ENCODE assay signal across 11 cellular contexts in the genomic region with DNA sequence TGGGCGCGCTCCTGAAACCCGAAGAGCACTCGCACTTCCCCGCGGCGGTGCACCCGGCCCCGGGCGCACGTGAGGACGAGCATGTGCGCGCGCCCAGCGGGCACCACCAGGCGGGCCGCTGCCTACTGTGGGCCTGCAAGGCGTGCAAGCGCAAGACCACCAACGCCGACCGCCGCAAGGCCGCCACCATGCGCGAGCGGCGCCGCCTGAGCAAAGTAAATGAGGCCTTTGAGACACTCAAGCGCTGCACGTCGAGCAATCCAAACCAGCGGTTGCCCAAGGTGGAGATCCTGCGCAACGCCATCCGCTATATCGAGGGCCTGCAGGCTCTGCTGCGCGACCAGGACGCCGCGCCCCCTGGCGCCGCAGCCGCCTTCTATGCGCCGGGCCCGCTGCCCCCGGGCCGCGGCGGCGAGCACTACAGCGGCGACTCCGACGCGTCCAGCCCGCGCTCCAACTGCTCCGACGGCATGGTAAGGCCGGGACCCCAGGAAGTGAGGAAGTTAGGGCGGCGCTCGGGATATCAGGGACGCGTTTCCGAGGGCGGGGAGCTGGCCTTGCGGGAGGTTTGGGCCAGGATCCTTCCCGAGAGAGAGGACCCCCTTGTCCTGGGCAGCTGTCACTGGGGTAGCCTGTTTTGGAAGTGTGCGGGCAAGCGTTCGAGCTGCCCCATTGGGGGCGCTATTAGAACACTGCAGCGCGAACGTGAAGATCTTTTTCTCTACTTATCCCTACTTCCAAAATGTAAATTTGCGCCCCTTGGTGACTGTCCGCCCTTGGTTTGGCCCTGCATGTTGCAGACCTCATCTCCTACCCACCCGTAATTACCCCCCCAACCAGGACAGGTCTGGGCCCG. TPM values are rescaled to one million over a fixed set of nuclear protein-coding genes. Genes with fewer than 3 reads are reported as not detected.
DNase-seq lines count a peak whose midpoint lies in the region; ATAC-seq and TF ChIP-seq lines count a peak whose summit lies in the region.
"Had no signal": no experiment of that assay in that cellular context is flagged by ENCODE, and none has a peak within 500 bp of the region (broad histone marks: within the 10 kb centered on the region; RNA-seq: fewer than 3 reads in every experiment).

No MANE protein-coding gene starts in this region.

- H3K9me3 ChIP-seq in HUES64 (ENCODE audit: insufficient read depth, low read depth, low read length) (no peaks in the 10 kb centered on the region), right lobe of liver (no peaks in the 10 kb centered on the region)
- H3K9me3 ChIP-seq: breast epithelium had no signal

- no peaks in the 10 kb centered on the region for H3K36me3 Mint-ChIP-seq in chondrocyte (ENCODE audit: low read depth)

- H3K27me3 ChIP-seq in HUES64 (ENCODE audit: insufficient read depth, low read length) (peaks cover 99% of the 10 kb centered on the region), right lobe of liver (peaks cover 18 to 41% of the 10 kb centered on the region in 2 donors)

- H3K27ac Mint-ChIP-seq in chondrocyte (ENCODE audit: unreplicated experiment) = no peak overlapping the region

- no peaks in the 10 kb centered on the region for H3K36me3 ChIP-seq in HUES64 (ENCODE audit: insufficient read depth, low read length)
- H3K36me3 ChIP-seq in right lobe of liver = no peaks in the 10 kb centered on the region
- H3K36me3 ChIP-seq: breast epithelium had no signal

- no peaks in the 10 kb centered on the region for H3K9me3 Mint-ChIP-seq in chondrocyte (ENCODE audit: low read depth)

- TF ChIP-seq CTCF in C4-2B (conservative IDR thresholded peaks at IDR 0.05) (peak; percentile 38), chondrocyte (IDR thresholded peaks at IDR 0.05) (peak; percentile 62), right lobe of liver (IDR thresholded peaks at IDR 0.05) (peak in 2 of 4 donors; percentile 13 to 21)

- 3% methylated on average over 84 of the region's 84 CpGs for WGBS in HUES64
- WGBS in right lobe of liver (ENCODE audit: insufficient coverage, low coverage, low lambda C conversion rate, missing lambda C conversion rate) = 6% methylated on average over 20 of the region's 84 CpGs

- peak overlapping the region; percentile 39 for H3K4me3 ChIP-seq in HUES64 (ENCODE audit: low read length)
- no peak overlapping the region for H3K4me3 ChIP-seq in right lobe of liver

- peak in 3 of 4 donors; percentile 28 to 63 (median 31) for ATAC-seq in right lobe of liver
- no peak for ATAC-seq in HG03175 (IDR thresholded peaks at IDR 0.05; ENCODE audit: unreplicated experiment)
- no peak for ATAC-seq in GM21528 (IDR thresholded peaks at IDR 0.05; ENCODE audit: low FRiP score, unreplicated experiment)
- ATAC-seq in HG03469 (IDR thresholded peaks at IDR 0.05; ENCODE audit: unreplicated experiment) = no peak

- TF ChIP-seq POLR2A in right lobe of liver (IDR thresholded peaks at IDR 0.05) = no peak

- in situ Hi-C loops in ACHN (cut with HindIII; ENCODE audit: low pct_ligation_motif_present, low pct_unique_long_range_greater_than_20kb, low sequenced_read_pairs) = no loop called here

- H3K27me3 Mint-ChIP-seq in chondrocyte (ENCODE audit: low read depth) = peaks cover 39% of the 10 kb centered on the region

- no peak overlapping the region for H3K4me3 Mint-ChIP-seq in chondrocyte (ENCODE audit: unreplicated experiment)

- intact Hi-C loops in right lobe of liver (cut with DNase I) = loop anchor here in 1 of 2 donors (5.0 kb wide), 1 partner anchor 118 kb away; no protein-coding TSS in a partner anchor

- peaks cover 3% of the 10 kb centered on the region for H3K4me1 Mint-ChIP-seq in chondrocyte (ENCODE audit: low read depth)

- no peak overlapping the region for H3K9ac ChIP-seq in HUES64 (ENCODE audit: low read depth, low read length)

- H3K27ac ChIP-seq in C4-2B (no peak overlapping the region), HUES64 (ENCODE audit: low read depth, low read length) (no peak overlapping the region), right lobe of liver (no peak overlapping the region)
- H3K27ac ChIP-seq: breast epithelium had no signal

- H3K4me1 ChIP-seq in HUES64 (ENCODE audit: insufficient read depth, low read length) (0 out of 2 replicates have a peak, but pooled peaks cover 6% of the 10 kb centered on the region), right lobe of liver (no peaks in the 10 kb centered on the region)
- H3K4me1 ChIP-seq: breast epithelium had no signal

- DNase-seq in chondrocyte (ENCODE audit: low spot score) (no peak), right lobe of liver (no peak), ACHN (no peak)
- DNase-seq: KBM-7 had no signal

RNA-seq across cellular contexts. Expression of a gene that starts 0.8 kb away (rescaled TPM):
- not detected for polyA plus RNA-seq in HUES64 (2013, experiment 1 of 2)
- polyA plus RNA-seq in HUES64 (2013, experiment 2 of 2) = not detected
- total RNA-seq in chondrocyte = not detected in 3 replicates
- total RNA-seq in right lobe of liver = not detected
- total RNA-seq: breast epithelium, pulmonary artery endothelial cell had no signal

RNA-seq across cellular contexts. Expression of a gene that starts 14.4 kb away (rescaled TPM):
- polyA plus RNA-seq in HUES64 (2013, experiment 1 of 2) = 0.25 TPM
- polyA plus RNA-seq in HUES64 (2013, experiment 2 of 2) = 0.25 TPM
- 0.07 to 0.20 TPM in 2 of 3 replicates, not detected in the other for total RNA-seq in chondrocyte
- total RNA-seq in right lobe of liver = not detected
- total RNA-seq: pulmonary artery endothelial cell had no signal

Comparison
In these comparisons a context has a peak if more than half of its experiments do, and no peak if none do; other contexts are left out.
1. ATAC-seq: peak in right lobe of liver (3 of 4); none in HG03175 (single experiment), GM21528 (single experiment) and HG03469 (single experiment).